Comparison of ENCODE assay signal across 19 cellular contexts in genomic region chr11:63180536-63180935, GRCh38. TPM values are rescaled to one million over a fixed set of nuclear protein-coding genes. Genes with fewer than 3 reads are reported as not detected.
DNase-seq lines count a peak whose midpoint lies in the region; ATAC-seq and TF ChIP-seq lines count a peak whose summit lies in the region.
"Had no signal": no experiment of that assay in that cellular context is flagged by ENCODE, and none has a peak within 500 bp of the region (broad histone marks: within the 10 kb centered on the region; RNA-seq: fewer than 3 reads in every experiment).

No MANE protein-coding gene starts in this region.

- H3F3A ChIP-seq in GM23338 (replicated peaks; ENCODE audit: low read depth), result no peaks in the 10 kb centered on the region

- H2BK12ac ChIP-seq in neuronal stem cell (ENCODE audit: low read length), result no peak overlapping the region

- no peak overlapping the region for H2BK15ac ChIP-seq in neuronal stem cell (ENCODE audit: low read length)

- TF ChIP-seq EP300 in sigmoid colon (IDR thresholded peaks at IDR 0.05), result no peak

- H3K27ac ChIP-seq in GM23338 (ENCODE audit: low read depth) (peak overlapping the region; percentile 11; the same call in 1 of the 2 replicates), HUES64 (ENCODE audit: low read depth, low read length) (peak overlapping the region; percentile 54), iPS-18a (ENCODE audit: low read length) (peak overlapping the region; percentile 71), neuronal stem cell (replicated peaks; ENCODE audit: low read length) (no peak overlapping the region), sigmoid colon (no peak overlapping the region)
- H3K27ac ChIP-seq: C4-2B, KMS-11 had no signal

- H3K4me3 ChIP-seq in GM23338 (peak overlapping the region; percentile 21; the same call in 1 of the 2 replicates), HUES64 (ENCODE audit: low read length) (no peak overlapping the region), iPS-18a (ENCODE audit: low read length) (peak overlapping the region; percentile 34), neuronal stem cell (ENCODE audit: low read length in 2 of 2) (no peak overlapping the region), sigmoid colon (no peak overlapping the region)

- no peak overlapping the region for H3K4ac ChIP-seq in neuronal stem cell (ENCODE audit: low read length)

- H3K79me1 ChIP-seq in neuronal stem cell (ENCODE audit: low read depth, low read length), result no peaks in the 10 kb centered on the region

- H3K4me3 Mint-ChIP-seq in GM23338, result peak overlapping the region; percentile 8
- H3K4me3 Mint-ChIP-seq: CD4-positive, alpha-beta memory T cell had no signal

- H4K91ac ChIP-seq in neuronal stem cell (ENCODE audit: low read depth, low read length, poor library complexity), result no peak overlapping the region

- no peak for TF ChIP-seq CTCF in GM23338 (conservative IDR thresholded peaks at IDR 0.05; ENCODE audit: low read depth in 2 of 2)
- TF ChIP-seq CTCF in sigmoid colon (IDR thresholded peaks at IDR 0.05), result no peak

- H3K36me3 ChIP-seq in GM23338 (ENCODE audit: insufficient read depth) (no peaks in the 10 kb centered on the region), HUES64 (ENCODE audit: insufficient read depth, low read length) (no peaks in the 10 kb centered on the region), iPS-18a (ENCODE audit: control insufficient read depth, low read depth, low read length) (no peaks in the 10 kb centered on the region), neuronal stem cell (replicated peaks in 1 of 2; ENCODE audit: control insufficient read depth in 2 of 2, insufficient read depth in 2 of 2, low read length in 2 of 2) (no peaks in the 10 kb centered on the region), sigmoid colon (no peaks in the 10 kb centered on the region)

- H3K14ac ChIP-seq in neuronal stem cell (ENCODE audit: low read length), result no peak overlapping the region

- intact Hi-C loops in sigmoid colon (cut with DNase I), result no loop called here

- peak; percentile 48; the same call in 2 of the 3 replicates for ATAC-seq in GM23338

- no peaks in the 10 kb centered on the region for H3K27me3 Mint-ChIP-seq in GM23338 (ENCODE audit: insufficient read depth, low read depth, poor library complexity)

- H3K36me3 Mint-ChIP-seq in GM23338 (ENCODE audit: low read depth), result no peaks in the 10 kb centered on the region
- H3K36me3 Mint-ChIP-seq: CD4-positive, alpha-beta memory T cell had no signal

- H3K9me3 Mint-ChIP-seq in GM23338, result no peaks in the 10 kb centered on the region

- H3K79me2 ChIP-seq in GM23338 (replicated peaks; ENCODE audit: insufficient read depth), result no peaks in the 10 kb centered on the region

- DNase-seq in GM23338 (ENCODE audit: low spot score) (peak; percentile 25), neuronal stem cell (ENCODE audit: low spot score) (no peak), sigmoid colon (no peak), ureter (ENCODE audit: low spot score) (no peak), NCI-H1694 (lab: John Stamatoyannopoulos, UW) (no peak)
- DNase-seq: AML-193; CD4-positive, alpha-beta memory T cell; DMS153; DMS79; GDM1; GOT3; HCEC 1CT had no signal

- no peak overlapping the region for H3K18ac ChIP-seq in neuronal stem cell (ENCODE audit: low read length)

- H3K27me3 ChIP-seq in GM23338 (ENCODE audit: insufficient read depth), result no peaks in the 10 kb centered on the region
- no peaks in the 10 kb centered on the region for H3K27me3 ChIP-seq in HUES64 (ENCODE audit: insufficient read depth, low read length)
- H3K27me3 ChIP-seq in iPS-18a (ENCODE audit: control insufficient read depth, insufficient read depth, low read length), result no peaks in the 10 kb centered on the region
- no peaks in the 10 kb centered on the region for H3K27me3 ChIP-seq in neuronal stem cell (ENCODE audit: control insufficient read depth in 3 of 3, insufficient read depth in 3 of 3, low read depth in 1 of 3, low read length in 3 of 3)
- no peaks in the 10 kb centered on the region for H3K27me3 ChIP-seq in sigmoid colon

- WGBS in HUES64, result 71% methylated on average over 1 of the region's 1 CpG
- WGBS in neuronal stem cell (ENCODE audit: extremely low coverage in 2 of 2, insufficient read length in 2 of 2, insufficient replicate concordance in 1 of 2), 2 donors, result no CpG with 5 or more reads among the region's 1 CpG
- 90 to 91% methylated on average over 1 of the region's 1 CpG for WGBS in sigmoid colon, 2 donors

- no peak for TF ChIP-seq POLR2A in sigmoid colon (IDR thresholded peaks at IDR 0.05)

- peak overlapping the region; percentile 80 for H3K27ac Mint-ChIP-seq in GM23338
- H3K27ac Mint-ChIP-seq: CD4-positive, alpha-beta memory T cell had no signal

- peak overlapping the region; percentile 51 for H3K4me2 ChIP-seq in GM23338
- H3K4me2 ChIP-seq in neuronal stem cell (ENCODE audit: insufficient read depth, low read length, poor library complexity, severe bottlenecking), result no peak overlapping the region
- H3K4me2 ChIP-seq: KMS-11 had no signal

- H3K4me1 ChIP-seq in GM23338 (ENCODE audit: insufficient read depth) (peaks cover 31% of the 10 kb centered on the region), HUES64 (ENCODE audit: insufficient read depth, low read length) (peaks cover 25% of the 10 kb centered on the region), iPS-18a (ENCODE audit: control insufficient read depth, low read depth, low read length) (peaks cover 25% of the 10 kb centered on the region), neuronal stem cell (ENCODE audit: control insufficient read depth in 2 of 2, insufficient read depth in 1 of 2, low read depth in 1 of 2, low read length in 2 of 2) (peaks cover 4 to 6% of the 10 kb centered on the region in 2 donors), sigmoid colon (no peaks in the 10 kb centered on the region)

- no peaks in the 10 kb centered on the region for H4K20me1 ChIP-seq in GM23338 (replicated peaks; ENCODE audit: insufficient read depth)

- no peak overlapping the region for H4K8ac ChIP-seq in neuronal stem cell (ENCODE audit: low read depth, low read length)

- no peak overlapping the region for H2AK5ac ChIP-seq in neuronal stem cell (ENCODE audit: low read depth, low read length)

- peaks cover 32% of the 10 kb centered on the region for H3K4me1 Mint-ChIP-seq in GM23338
- H3K4me1 Mint-ChIP-seq: CD4-positive, alpha-beta memory T cell had no signal

- no peak overlapping the region for H2BK5ac ChIP-seq in neuronal stem cell (ENCODE audit: low read length)

- H3K9me3 ChIP-seq in HUES64 (ENCODE audit: insufficient read depth, low read depth, low read length) (peaks cover 3% of the 10 kb centered on the region; the same call in 1 of the 2 replicates), iPS-18a (ENCODE audit: control insufficient read depth, low read depth, low read length) (no peaks in the 10 kb centered on the region), neuronal stem cell (replicated peaks in 1 of 2; ENCODE audit: control insufficient read depth in 2 of 2, insufficient read depth in 1 of 2, low read depth in 1 of 2, low read length in 2 of 2) (no peaks in the 10 kb centered on the region), sigmoid colon (no peaks in the 10 kb centered on the region)

- H2BK120ac ChIP-seq in neuronal stem cell (ENCODE audit: low read depth, low read length), result no peak overlapping the region

- H2AFZ ChIP-seq in GM23338 (no peak overlapping the region), neuronal stem cell (ENCODE audit: low read length) (peak overlapping the region; percentile 29)

- no peak overlapping the region for H3K9ac ChIP-seq in HUES64 (ENCODE audit: low read depth, low read length)
- no peak overlapping the region for H3K9ac ChIP-seq in iPS-18a (ENCODE audit: low read length)
- no peak overlapping the region for H3K9ac ChIP-seq in neuronal stem cell (ENCODE audit: low read depth, low read length, poor library complexity)
- H3K9ac ChIP-seq: KMS-11 had no signal

- H3K23ac ChIP-seq in neuronal stem cell (ENCODE audit: low read depth, low read length, poor library complexity), result no peak overlapping the region

- peaks cover 4% of the 10 kb centered on the region; the same call in 1 of the 2 replicates for H3K9me2 ChIP-seq in GM23338 (ENCODE audit: insufficient read depth)

RNA-seq across cellular contexts. Expression of gene SLC22A24, which starts 36.5 kb away (rescaled TPM):
- not detected in 2 replicates for total RNA-seq in GM23338 (2014; rRNA removed; shearing (Covaris generic))
- polyA plus RNA-seq in GM23338 (2016; fragmentation: Nextera tagmentation; extraction: Ambion mirVana) (not detected in 2 replicates), sigmoid colon (not detected)
- not detected for polyA plus RNA-seq in HUES64 (2013, experiment 1 of 2)
- polyA plus RNA-seq in HUES64 (2013, experiment 2 of 2), result not detected
- polyA plus RNA-seq in neuronal stem cell (2013, experiment 1 of 2), result not detected
- polyA plus RNA-seq in neuronal stem cell (2013, experiment 2 of 2), result not detected
- total RNA-seq in sigmoid colon (not detected), ureter (not detected)
- total RNA-seq: A172; CD4-positive, alpha-beta memory T cell; Daoy had no signal
- polyA plus RNA-seq: BJ; CD4-positive, alpha-beta memory T cell had no signal

Comparison
In these comparisons a context has a peak if more than half of its experiments do, and no peak if none do; other contexts are left out.
1. H3K27ac ChIP-seq: peak in GM23338 (single experiment), HUES64 (single experiment) and iPS-18a (single experiment); none in neuronal stem cell (single experiment) and sigmoid colon (0 of 4).
2. H3K4me3 ChIP-seq: peak in GM23338 (single experiment) and iPS-18a (single experiment); none in HUES64 (single experiment), neuronal stem cell (0 of 2) and sigmoid colon (0 of 4).